Comparison of ENCODE assay signal across 1 cellular context in genomic region chr1:50425376-50426107, GRCh38.
TF ChIP-seq lines count a peak whose summit lies in the region.

No MANE protein-coding gene starts in this region.

TF ChIP-seq in GM23338, 12 proteins besides CTCF, POLR2A, EP300 and RAD21 (continued from another document):
- TF ChIP-seq ZNF462 (CRISPR knock-in tag; IDR thresholded peaks at IDR 0.05) (no peak), JUNB (IDR thresholded peaks at IDR 0.05; ENCODE audit: unreplicated experiment) (no peak), NANOG (IDR thresholded peaks at IDR 0.05; ENCODE audit: borderline replicate concordance) (no peak), EZH2phosphoT487 (IDR thresholded peaks at IDR 0.05; ENCODE audit: unreplicated experiment) (peak; percentile 49), REST (IDR thresholded peaks at IDR 0.05; ENCODE audit: unreplicated experiment) (no peak), CREB1 (CRISPR knock-in tag; IDR thresholded peaks at IDR 0.05; ENCODE audit: low read depth) (no peak), EZH2 (IDR thresholded peaks at IDR 0.05; ENCODE audit: low read depth, unreplicated experiment) (peak; percentile 96), ETS1 (IDR thresholded peaks at IDR 0.05) (no peak), POLR2AphosphoS5 (IDR thresholded peaks at IDR 0.05; ENCODE audit: low read depth) (no peak), ZNF331 (CRISPR knock-in tag; IDR thresholded peaks at IDR 0.05; ENCODE audit: low read depth) (no peak), STAT1 (IDR thresholded peaks at IDR 0.05; ENCODE audit: unreplicated experiment) (no peak)
